17 cellular contexts compared by ENCODE assay signal in the genomic region with DNA sequence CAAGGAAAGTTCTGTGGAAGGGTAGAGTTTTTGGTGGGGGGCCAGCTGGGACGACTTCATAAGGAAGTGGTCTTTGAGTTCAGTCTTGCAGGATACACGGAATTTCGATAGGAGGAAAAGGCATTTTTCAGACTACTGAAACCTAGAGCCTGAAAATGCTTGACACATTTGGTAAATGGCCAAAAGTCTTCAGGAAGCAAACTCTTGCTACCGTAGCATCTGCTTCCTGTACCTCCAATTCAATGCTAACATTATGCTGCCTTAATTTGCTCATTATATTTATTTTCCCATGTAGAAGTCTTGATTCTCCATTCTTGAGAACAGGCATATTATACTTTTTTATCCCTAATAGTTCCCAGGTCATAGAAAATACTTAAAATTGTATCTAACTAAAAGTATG.
"Had no signal": no experiment of that assay in that cellular context is flagged by ENCODE, and none has a peak within 500 bp of the region (broad histone marks: within the 10 kb centered on the region; RNA-seq: fewer than 3 reads in every experiment).

No MANE protein-coding gene starts in this region.

- DNase-seq: KBM-7, MG63, NCI-H1092, NCI-H1105 treated with DMSO at 0.1 percent for 48 hours, NCI-H1436, NCI-H187, NCI-H2029, NCI-H2081 treated with DMSO at 0.1 percent for 48 hours, NCI-H2171, NCI-H345, NCI-H446 treated with DMSO at 0.1 percent for 48 hours, NCI-H510A treated with DMSO at 0.1 percent for 48 hours, NCI-H526, NCI-H82, PC-3, SHP77 treated with DMSO at 0.1 percent for 48 hours, SJCRH30 had no signal

- H3K27me3 ChIP-seq: MG63, SJCRH30 had no signal

- H3K36me3 ChIP-seq: MG63, SJCRH30 had no signal

- H3K27ac ChIP-seq: SJCRH30 had no signal

- H3K4me3 ChIP-seq: MG63, SJCRH30 had no signal
